In the genomic region with DNA sequence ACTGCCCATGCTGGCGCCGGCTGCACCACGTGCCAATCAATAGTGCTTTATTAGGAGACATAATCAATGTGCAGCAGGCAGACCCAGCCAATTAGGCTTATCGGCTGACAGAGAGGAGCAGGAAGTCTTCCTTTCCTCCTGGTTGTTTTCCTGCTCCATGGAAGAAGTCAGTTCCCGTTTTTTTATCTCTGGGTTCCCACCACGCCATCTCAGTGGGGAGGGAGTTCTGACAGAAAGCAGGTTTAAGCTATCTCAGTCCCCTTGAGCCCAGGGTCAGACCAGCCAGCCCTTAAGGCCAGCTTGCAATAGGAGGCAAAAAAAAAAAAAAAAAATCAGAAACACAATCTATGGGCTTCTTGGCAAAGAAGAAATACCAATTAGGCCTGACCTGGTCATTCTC, we compare ENCODE assay signal across 34 cellular contexts.
"Had no signal": no experiment of that assay in that cellular context is flagged by ENCODE, and none has a peak within 500 bp of the region (broad histone marks: within the 10 kb centered on the region; RNA-seq: fewer than 3 reads in every experiment).

No MANE protein-coding gene starts in this region.

- FAIRE-seq: astrocyte, RCC 7860 had no signal

- ATAC-seq: activated naive CD4-positive, alpha-beta T cell treated with anti-CD3 and anti-CD28 coated beads, Interleukin-2, amount 50 U/mL, for 72 hours; activated T-cell treated with anti-CD3 and anti-CD28 coated beads, Interleukin-2, amount 50 U/mL, for 4 hours; body of pancreas; Right ventricle myocardium inferior had no signal

- H3K36me3 ChIP-seq: adrenal gland, breast epithelium, MG63 had no signal

- H3K4me1 ChIP-seq: adrenal gland, body of pancreas, breast epithelium had no signal

- H3K27me3 ChIP-seq: adrenal gland, body of pancreas, breast epithelium, MG63 had no signal

- DNase-seq: activated B cell treated with CpG ODN at 0.5 μM for 24 hours; activated CD4-positive, alpha-beta memory T cell treated with anti-CD3 and anti-CD28 coated beads for 36 hours; activated CD4-positive, alpha-beta T cell treated with anti-CD3 and anti-CD28 coated beads for 4 hours; activated CD4-positive, alpha-beta T cell treated with anti-CD3 and anti-CD28 coated beads, Interleukin-2, amount 50 U/mL, for 1 hour; activated CD4-positive, CD25-positive, alpha-beta regulatory T cell treated with anti-CD3 and anti-CD28 coated beads, Interleukin-2, amount 50 U/mL, for 72 hours; activated CD8-positive, alpha-beta memory T cell treated with anti-CD3 and anti-CD28 coated beads, Interleukin-2, amount 50 U/mL, for 4 hours; activated gamma-delta T cell treated with Interleukin-2 at 50 U/mL for 16 hours; activated naive CD4-positive, alpha-beta T cell treated with anti-CD3 and anti-CD28 coated beads for 36 hours; activated T-cell treated with anti-CD3 and anti-CD28 coated beads for 4 hours; activated T-cell treated with anti-CD3 and anti-CD28 coated beads, Interleukin-2, amount 50 U/mL, for 4 hours; body of pancreas; Kasumi-1; KG1; MG63; NCI-H1092; NCI-H1436 treated with DMSO at 0.1 percent for 48 hours; NCI-H1694 treated with DMSO at 0.1 percent for 48 hours; NCI-H2029; NCI-H345; NCI-H524 treated with DMSO at 0.1 percent for 48 hours; NK-92 treated with Interleukin-12 subunit alpha and Interleukin-12 subunit beta, amount 100 ng/mL, for 24 hours; PC-9; SIG-M5 had no signal

- H3K36me3 Mint-ChIP-seq: activated CD4-positive, alpha-beta memory T cell treated with anti-CD3 and anti-CD28 coated beads for 36 hours; activated naive CD4-positive, alpha-beta T cell treated with anti-CD3 and anti-CD28 coated beads, Interleukin-2, amount 50 U/mL, for 72 hours had no signal

- H3K27ac Mint-ChIP-seq: activated B cell treated with CpG ODN at 0.5 μM for 24 hours; activated CD4-positive, alpha-beta memory T cell treated with anti-CD3 and anti-CD28 coated beads for 36 hours; activated naive CD4-positive, alpha-beta T cell treated with anti-CD3 and anti-CD28 coated beads for 36 hours; activated naive CD4-positive, alpha-beta T cell treated with anti-CD3 and anti-CD28 coated beads, Interleukin-2, amount 50 U/mL, for 72 hours; activated T-helper 1 cell treated with anti-CD3 and anti-CD28 coated beads, Interleukin-12 subunit alpha, Interleukin-12 subunit beta, Interleukin-2, Interleukin-4 antibody, amounts not matched to agents 30 ng/mL and 10 ng/mL and 1 ng/mL, durations not matched to agents 14 hours and 24 hours and 36 hours; T-helper 1 cell treated with Interleukin-12 subunit alpha and Interleukin-12 subunit beta and Interleukin-4 antibody, amounts not matched to agents 30 μg/mL and 1 μg/mL, for 36 hours; T-helper 2 cell treated with Interferon-gamma antibody and Interleukin-4, amounts not matched to agents 5 μg/mL and 100 μg/mL, for 36 hours had no signal

- H3K4me2 ChIP-seq: PC-9 had no signal

- H2AFZ ChIP-seq: PC-9 had no signal

- H3K4me3 Mint-ChIP-seq: activated B cell treated with CpG ODN at 0.5 μM for 24 hours; activated CD4-positive, alpha-beta memory T cell treated with anti-CD3 and anti-CD28 coated beads for 36 hours; activated naive CD4-positive, alpha-beta T cell treated with anti-CD3 and anti-CD28 coated beads for 36 hours; activated T-cell treated with anti-CD3 and anti-CD28 coated beads, Interleukin-2, amount 50 U/mL, for 4 hours; activated T-helper 1 cell treated with anti-CD3 and anti-CD28 coated beads, Interleukin-12 subunit alpha, Interleukin-12 subunit beta, Interleukin-2, Interleukin-4 antibody, amounts not matched to agents 30 ng/mL and 10 ng/mL and 1 ng/mL, durations not matched to agents 14 hours and 24 hours and 36 hours; T-helper 1 cell treated with Interleukin-12 subunit alpha and Interleukin-12 subunit beta and Interleukin-4 antibody, amounts not matched to agents 30 μg/mL and 1 μg/mL, for 36 hours; T-helper 2 cell treated with Interferon-gamma antibody and Interleukin-4, amounts not matched to agents 5 μg/mL and 100 μg/mL, for 36 hours had no signal

- H3K27ac ChIP-seq: adrenal gland, body of pancreas, breast epithelium, PC-9, RWPE1, VCaP had no signal

- H3K9me3 Mint-ChIP-seq: activated T-helper 1 cell treated with anti-CD3 and anti-CD28 coated beads, Interleukin-12 subunit alpha, Interleukin-12 subunit beta, Interleukin-2, Interleukin-4 antibody, amounts not matched to agents 30 ng/mL and 10 ng/mL and 1 ng/mL, durations not matched to agents 14 hours and 24 hours and 36 hours; T-helper 1 cell treated with Interleukin-12 subunit alpha and Interleukin-12 subunit beta and Interleukin-4 antibody, amounts not matched to agents 30 μg/mL and 1 μg/mL, for 36 hours; T-helper 2 cell treated with Interferon-gamma antibody and Interleukin-4, amounts not matched to agents 5 μg/mL and 100 μg/mL, for 36 hours had no signal

- H3K9me3 ChIP-seq: adrenal gland, body of pancreas, MG63 had no signal

- H3K4me3 ChIP-seq: adrenal gland, body of pancreas, breast epithelium, MG63, PC-9 had no signal
